ENCODE assay signal across 1 cellular context in genomic region chr19:15550847-15551182, GRCh38.
TF ChIP-seq lines count a peak whose summit lies in the region.

No MANE protein-coding gene starts in this region.

TF ChIP-seq in HepG2, 621 proteins besides CTCF, POLR2A, EP300 and RAD21 (continued from another document):
- TF ChIP-seq POGK (CRISPR knock-in tag; conservative IDR thresholded peaks at IDR 0.05) (0 out of 2 replicates have a peak, but pooled peaks have one; percentile 20), HMGXB4 (CRISPR knock-in tag; IDR thresholded peaks at IDR 0.05; ENCODE audit: borderline replicate concordance in 1 of 2, low read depth in 1 of 2) (peak in 1 of 2 experiments; percentile 48; a peak in 2 of 4 replicates), ZNF513 (CRISPR knock-in tag; conservative IDR thresholded peaks at IDR 0.05) (no peak), ZNF549 (CRISPR knock-in tag; IDR thresholded peaks at IDR 0.05) (no peak), CBX5 (CRISPR knock-in tag; IDR thresholded peaks at IDR 0.05; ENCODE audit: borderline replicate concordance) (no peak), HNF1B (CRISPR knock-in tag; IDR thresholded peaks at IDR 0.05) (0 out of 2 replicates have a peak, but pooled peaks have one; percentile 27), ZSCAN9 (CRISPR knock-in tag; IDR thresholded peaks at IDR 0.05; ENCODE audit: borderline replicate concordance) (no peak), SNAPC4 (CRISPR knock-in tag; IDR thresholded peaks at IDR 0.05) (no peak)
